In genomic region chr2:164737612-164738081, GRCh38 we compare ENCODE assay signal across 8 cellular contexts.
DNase-seq lines count a peak whose midpoint lies in the region; ATAC-seq, FAIRE-seq and TF ChIP-seq lines count a peak whose summit lies in the region.

No MANE protein-coding gene starts in this region.

- H3K4me3 ChIP-seq in K562 (no peak overlapping the region), iPS DF 6.9 (ENCODE audit: low read length) (no peak overlapping the region), skeletal muscle satellite cell (ENCODE audit: low read length) (no peak overlapping the region)

- in situ Hi-C loops in K562 (cut with MboI) = no loop called here

- H3K9me1 ChIP-seq in K562 (ENCODE audit: control insufficient read depth, insufficient read depth, low read length) = no peaks in the 10 kb centered on the region

- TF ChIP-seq CTCF in K562 (IDR thresholded peaks at IDR 0.05 in 2 of 3, conservative IDR thresholded peaks at IDR 0.05 in 1 of 3; ENCODE audit: insufficient read depth in 2 of 3, low read depth in 1 of 3, low read length in 3 of 3) = peak; percentile 36 to 63 (median 47)

- H4K20me1 ChIP-seq in K562 (replicated peaks; ENCODE audit: control insufficient read depth, insufficient read depth, low read length) = no peaks in the 10 kb centered on the region

- H3K9me3 ChIP-seq in K562 (replicated peaks; ENCODE audit: control insufficient read depth, insufficient read depth, low read depth, low read length) (no peaks in the 10 kb centered on the region), iPS DF 6.9 (ENCODE audit: control insufficient read depth, insufficient read depth, low read length) (no peaks in the 10 kb centered on the region), skeletal muscle satellite cell (replicated peaks; ENCODE audit: low read length) (no peaks in the 10 kb centered on the region)

- no peaks in the 10 kb centered on the region for H3K27me3 ChIP-seq in K562 (ENCODE audit: control insufficient read depth in 2 of 2, insufficient read depth in 2 of 2, low read length in 2 of 2)
- H3K27me3 ChIP-seq in iPS DF 6.9 (ENCODE audit: control insufficient read depth, insufficient read depth, low read length) = no peaks in the 10 kb centered on the region
- no peaks in the 10 kb centered on the region for H3K27me3 ChIP-seq in skeletal muscle satellite cell (ENCODE audit: control insufficient read depth, insufficient read depth, low read length)

- POLR2A ChIA-PET in K562 (lab: Yijun Ruan, JAX) = no interaction called here

- no peak for FAIRE-seq in K562 (lab: Jason Lieb, UNC)

- no TSS peak for BruUV-seq in K562 (replicated peaks; lab: Mats Ljungman, UMichigan)

- no peak for TF ChIP-seq EP300 in K562 (IDR thresholded peaks at IDR 0.05; ENCODE audit: low read length)

- H3K36me3 ChIP-seq in K562 (ENCODE audit: control insufficient read depth, insufficient read depth, low read length) (no peaks in the 10 kb centered on the region), iPS DF 6.9 (ENCODE audit: control insufficient read depth, insufficient read depth, low read length) (no peaks in the 10 kb centered on the region), skeletal muscle satellite cell (ENCODE audit: insufficient read depth, low read length) (no peaks in the 10 kb centered on the region)

- DNase-seq in COR-L47 (lab: John Stamatoyannopoulos, UW) (peak; percentile 77), NCI-H748 (lab: John Stamatoyannopoulos, UW; ENCODE audit: unreplicated experiment) (peak; percentile 93), K562 (ENCODE audit: extremely low read depth in 1 of 4, low spot score in 3 of 4) (peak; percentile 17 to 46 (median 26)), iPS DF 6.9 (ENCODE audit: low read depth, low spot score) (peak; percentile 79)

- 2% methylated on average over 9 of the region's 9 CpGs for WGBS in K562 (ENCODE audit: insufficient coverage, low coverage, missing lambda C conversion rate)
- WGBS in iPS DF 6.9 (ENCODE audit: insufficient coverage, insufficient read length) = no CpG with 5 or more reads among the region's 9 CpGs

- H3K27ac ChIP-seq in K562 (ENCODE audit: extremely low read depth, low read depth, low read length) (no peak overlapping the region), iPS DF 6.9 (ENCODE audit: low read length) (no peak overlapping the region)

- no peak overlapping the region for H2AFZ ChIP-seq in K562 (ENCODE audit: low read depth, low read length)

- no peaks in the 10 kb centered on the region for H3K79me2 ChIP-seq in K562 (ENCODE audit: control insufficient read depth, insufficient read depth, low read length)

- intact Hi-C loops in K562 (cut with micrococcal nuclease) = loop anchor here (2.0 kb wide), 1 partner anchor 465 kb away; no protein-coding TSS in a partner anchor

- H3K4me2 ChIP-seq in K562 (ENCODE audit: insufficient read depth, low read length) = no peak overlapping the region
- H3K4me2 ChIP-seq in skeletal muscle satellite cell (ENCODE audit: low read length) = peak overlapping the region; percentile 66

- TF ChIP-seq RAD21 in K562 (CRISPR knock-in tag; conservative IDR thresholded peaks at IDR 0.05 in 1 of 2, IDR thresholded peaks at IDR 0.05 in 1 of 2) = peak; percentile 38 to 53; a peak in 3 of 4 replicates

- H3K4me1 ChIP-seq in K562 (replicated peaks in 1 of 2; ENCODE audit: control insufficient read depth in 2 of 2, insufficient read depth in 2 of 2, low read length in 2 of 2) (no peaks in the 10 kb centered on the region), iPS DF 6.9 (ENCODE audit: control insufficient read depth, insufficient read depth, low read length) (no peaks in the 10 kb centered on the region), skeletal muscle satellite cell (ENCODE audit: control insufficient read depth, insufficient read depth, low read length) (peaks cover 14% of the 10 kb centered on the region)

- CTCF ChIA-PET in K562 (lab: Yijun Ruan, JAX; ENCODE audit: low intra/inter-chr PET ratio) = no interaction called here

- no peak for TF ChIP-seq POLR2A in K562 (conservative IDR thresholded peaks at IDR 0.05)

- no peak overlapping the region for H3K9ac ChIP-seq in K562 (ENCODE audit: insufficient read depth in 1 of 2, low read depth in 2 of 2, low read length in 2 of 2)
- no peak overlapping the region for H3K9ac ChIP-seq in skeletal muscle satellite cell (ENCODE audit: low read depth, low read length)

- peak; percentile 68 for ATAC-seq in GM18909 (IDR thresholded peaks at IDR 0.05; ENCODE audit: poor library complexity, unreplicated experiment)
- peak; percentile 61 for ATAC-seq in HG03565 (IDR thresholded peaks at IDR 0.05; ENCODE audit: unreplicated experiment)
- ATAC-seq in K562 = peak; percentile 67
- no peak for ATAC-seq in HG03139 (IDR thresholded peaks at IDR 0.05; ENCODE audit: unreplicated experiment)

TF ChIP-seq in K562, 482 proteins besides CTCF, POLR2A, EP300 and RAD21 (continues in another document):
- no peak for TF ChIP-seq RBM39 (optimal IDR thresholded peaks at IDR 0.05; ENCODE audit: low read depth, low read length)
- no peak for TF ChIP-seq HMGN3 (IDR thresholded peaks at IDR 0.05; ENCODE audit: borderline replicate concordance, extremely low read depth, insufficient read length, low read depth, low read length)
- TF ChIP-seq MAFG (tag; conservative IDR thresholded peaks at IDR 0.05) = no peak
- TF ChIP-seq RBM25 (IDR thresholded peaks at IDR 0.05; ENCODE audit: low read depth, low read length, severe bottlenecking) = peak; percentile 16
- peak; percentile 40; the same call in 1 of the 2 replicates for TF ChIP-seq BCOR (IDR thresholded peaks at IDR 0.05)
- no peak for TF ChIP-seq EGR1 (conservative IDR thresholded peaks at IDR 0.05)
- TF ChIP-seq, protein P1, sequence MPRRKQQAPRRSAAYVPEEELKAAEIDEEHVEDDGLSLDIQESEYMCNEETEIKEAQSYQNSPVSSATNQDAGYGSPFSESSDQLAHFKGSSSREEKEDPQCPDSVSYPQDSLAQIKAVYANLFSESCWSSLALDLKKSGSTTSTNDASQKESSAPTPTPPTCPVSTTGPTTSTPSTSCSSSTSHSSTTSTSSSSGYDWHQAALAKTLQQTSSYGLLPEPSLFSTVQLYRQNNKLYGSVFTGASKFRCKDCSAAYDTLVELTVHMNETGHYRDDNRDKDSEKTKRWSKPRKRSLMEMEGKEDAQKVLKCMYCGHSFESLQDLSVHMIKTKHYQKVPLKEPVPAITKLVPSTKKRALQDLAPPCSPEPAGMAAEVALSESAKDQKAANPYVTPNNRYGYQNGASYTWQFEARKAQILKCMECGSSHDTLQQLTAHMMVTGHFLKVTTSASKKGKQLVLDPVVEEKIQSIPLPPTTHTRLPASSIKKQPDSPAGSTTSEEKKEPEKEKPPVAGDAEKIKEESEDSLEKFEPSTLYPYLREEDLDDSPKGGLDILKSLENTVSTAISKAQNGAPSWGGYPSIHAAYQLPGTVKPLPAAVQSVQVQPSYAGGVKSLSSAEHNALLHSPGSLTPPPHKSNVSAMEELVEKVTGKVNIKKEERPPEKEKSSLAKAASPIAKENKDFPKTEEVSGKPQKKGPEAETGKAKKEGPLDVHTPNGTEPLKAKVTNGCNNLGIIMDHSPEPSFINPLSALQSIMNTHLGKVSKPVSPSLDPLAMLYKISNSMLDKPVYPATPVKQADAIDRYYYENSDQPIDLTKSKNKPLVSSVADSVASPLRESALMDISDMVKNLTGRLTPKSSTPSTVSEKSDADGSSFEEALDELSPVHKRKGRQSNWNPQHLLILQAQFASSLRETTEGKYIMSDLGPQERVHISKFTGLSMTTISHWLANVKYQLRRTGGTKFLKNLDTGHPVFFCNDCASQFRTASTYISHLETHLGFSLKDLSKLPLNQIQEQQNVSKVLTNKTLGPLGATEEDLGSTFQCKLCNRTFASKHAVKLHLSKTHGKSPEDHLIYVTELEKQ (CRISPR knock-in tag; IDR thresholded peaks at IDR 0.05) = no peak
- no peak for TF ChIP-seq THRB (CRISPR knock-in tag; conservative IDR thresholded peaks at IDR 0.05)
- no peak for TF ChIP-seq TOE1 (IDR thresholded peaks at IDR 0.05; ENCODE audit: borderline replicate concordance)
- TF ChIP-seq TOE1 (CRISPR knock-in tag; IDR thresholded peaks at IDR 0.05; ENCODE audit: borderline replicate concordance, low read depth) = no peak
- TF ChIP-seq ZFP36 (IDR thresholded peaks at IDR 0.05; ENCODE audit: low read depth, low read length, partially characterized antibody) = peak; percentile 73
- TF ChIP-seq NFIC (IDR thresholded peaks at IDR 0.05) = no peak
- no peak for TF ChIP-seq NFXL1 (CRISPR knock-in tag; IDR thresholded peaks at IDR 0.05)
- no peak for TF ChIP-seq SMAD2 (IDR thresholded peaks at IDR 0.05; ENCODE audit: low read depth, low read length)
- no peak for TF ChIP-seq RBFOX2 (IDR thresholded peaks at IDR 0.05; ENCODE audit: low read depth, low read length)
- no peak for TF ChIP-seq IRF9 (tag; IDR thresholded peaks at IDR 0.05)

Comparison
In these comparisons a context has a peak if more than half of its experiments do, and no peak if none do; other contexts are left out.
1. DNase-seq: peak in every context shown above with its lines; median percentile 93 in NCI-H748; 79 in iPS DF 6.9; 77 in COR-L47; 26 in K562.